Comparison of ENCODE assay signal across 24 cellular contexts in genomic region chr9:84357235-84357634, GRCh38. TPM values are rescaled to one million over a fixed set of nuclear protein-coding genes. Genes with fewer than 3 reads are reported as not detected.
DNase-seq lines count a peak whose midpoint lies in the region; ATAC-seq and TF ChIP-seq lines count a peak whose summit lies in the region.
"Had no signal": no experiment of that assay in that cellular context is flagged by ENCODE, and none has a peak within 500 bp of the region (broad histone marks: within the 10 kb centered on the region; RNA-seq: fewer than 3 reads in every experiment).

No MANE protein-coding gene starts in this region.

- no peaks in the 10 kb centered on the region for H3K36me3 ChIP-seq in testis (ENCODE audit: low read depth, missing control alignments)
- H3K36me3 ChIP-seq: left ventricle myocardium inferior, pancreas, thoracic aorta had no signal

- H3K27ac ChIP-seq in testis = no peak overlapping the region
- H3K27ac ChIP-seq: foreskin keratinocyte, left ventricle myocardium inferior, pancreas, thoracic aorta had no signal

- H3K27me3 ChIP-seq in testis = no peaks in the 10 kb centered on the region
- H3K27me3 ChIP-seq: foreskin keratinocyte, pancreas had no signal

- no peak for TF ChIP-seq CTCF in testis (IDR thresholded peaks at IDR 0.05)

- DNase-seq in H4 (ENCODE audit: low spot score) = peak; percentile 24
- peak; percentile 90 for DNase-seq in amniotic epithelial cell (ENCODE audit: low read depth)
- DNase-seq in fibroblast of peridontal ligament (ENCODE audit: extremely low read depth) = peak; percentile 12
- peak; percentile 17 for DNase-seq in skeletal muscle cell (ENCODE audit: low read depth)
- DNase-seq in germinal center (ENCODE audit: low spot score) = no peak
- no peak for DNase-seq in testis
- DNase-seq: activated CD4-positive, alpha-beta T cell treated with anti-CD3 and anti-CD28 coated beads, Interleukin-2, amount 10 ng/mL, durations not matched to agents 24 days and 14 days; activated naive CD4-positive, alpha-beta T cell; activated T-cell treated with anti-CD3 and anti-CD28 coated beads, Interleukin-2, amount 50 U/mL, for 4 hours; C1 segment of cervical spinal cord; foreskin keratinocyte; left ventricle myocardium inferior; midbrain; NCI-H1048; NCI-H2029 treated with DMSO at 0.1 percent for 48 hours; NCI-H2227 treated with DMSO at 0.1 percent for 48 hours; pancreas; right cardiac atrium; SK-N-SH; stimulated activated naive CD4-positive, alpha-beta T cell treated with Interleukin-2 at 50 U/mL for 16 hours had no signal

- H3K4me3 ChIP-seq in skeletal muscle cell (ENCODE audit: low read depth, low read length) (no peak overlapping the region), testis (no peak overlapping the region)
- H3K4me3 ChIP-seq: K562, left ventricle myocardium inferior, pancreas, thoracic aorta had no signal

- WGBS in testis, 2 donors = 76 to 84% methylated on average over 4 of the region's 4 CpGs

- no peak for ATAC-seq in HG03095 (IDR thresholded peaks at IDR 0.05; ENCODE audit: unreplicated experiment)
- ATAC-seq: activated T-cell treated with anti-CD3 and anti-CD28 coated beads, Interleukin-2, amount 50 U/mL, for 4 hours; foreskin keratinocyte; K562; natural killer cell treated with Interleukin-12 subunit alpha and Interleukin-12 subunit beta and Interleukin-15 and Interleukin-18, amount 100 ng/mL, for 72 hours; pancreas had no signal

- no peak for TF ChIP-seq POLR2A in testis (IDR thresholded peaks at IDR 0.05)

- H3K4me1 ChIP-seq in testis = no peaks in the 10 kb centered on the region
- H3K4me1 ChIP-seq: foreskin keratinocyte, pancreas had no signal

- no peaks in the 10 kb centered on the region for H3K9me3 ChIP-seq in testis
- H3K9me3 ChIP-seq: left ventricle myocardium inferior, pancreas, SK-N-SH, thoracic aorta had no signal

- intact Hi-C loops in testis (cut with DNase I; ENCODE audit: low total_unique reads) = no loop called here

RNA-seq across cellular contexts. Expression of gene SLC28A3, which starts 16.7 kb away (rescaled TPM):
- total RNA-seq in H4 (2014; rRNA removed; shearing (Covaris generic)) = 0.02 TPM in 1 of 2 replicates, not detected in the other
- under 1 TPM; 0.08 to 0.31 TPM for total RNA-seq in testis
- polyA plus RNA-seq in testis (ENCODE audit: insufficient read depth, low read depth, low replicate concordance) = 1.7 TPM
- total RNA-seq: K562 had no signal
- polyA plus RNA-seq: K562, right cardiac atrium had no signal

Comparison
In these comparisons a context has a peak if more than half of its experiments do, and no peak if none do; other contexts are left out.
1. DNase-seq: peak in H4 (single experiment), amniotic epithelial cell (single experiment), fibroblast of peridontal ligament (single experiment) and skeletal muscle cell (single experiment); none in germinal center (single experiment) and testis (single experiment).